Comparison of ENCODE assay signal across 1 cellular context in genomic region chr6:24330137-24330732, GRCh38.
TF ChIP-seq lines count a peak whose summit lies in the region.

No MANE protein-coding gene starts in this region.

TF ChIP-seq in HepG2, 621 proteins besides CTCF, POLR2A, EP300 and RAD21 (continued from another document and continues in another):
- TF ChIP-seq, protein P1, sequence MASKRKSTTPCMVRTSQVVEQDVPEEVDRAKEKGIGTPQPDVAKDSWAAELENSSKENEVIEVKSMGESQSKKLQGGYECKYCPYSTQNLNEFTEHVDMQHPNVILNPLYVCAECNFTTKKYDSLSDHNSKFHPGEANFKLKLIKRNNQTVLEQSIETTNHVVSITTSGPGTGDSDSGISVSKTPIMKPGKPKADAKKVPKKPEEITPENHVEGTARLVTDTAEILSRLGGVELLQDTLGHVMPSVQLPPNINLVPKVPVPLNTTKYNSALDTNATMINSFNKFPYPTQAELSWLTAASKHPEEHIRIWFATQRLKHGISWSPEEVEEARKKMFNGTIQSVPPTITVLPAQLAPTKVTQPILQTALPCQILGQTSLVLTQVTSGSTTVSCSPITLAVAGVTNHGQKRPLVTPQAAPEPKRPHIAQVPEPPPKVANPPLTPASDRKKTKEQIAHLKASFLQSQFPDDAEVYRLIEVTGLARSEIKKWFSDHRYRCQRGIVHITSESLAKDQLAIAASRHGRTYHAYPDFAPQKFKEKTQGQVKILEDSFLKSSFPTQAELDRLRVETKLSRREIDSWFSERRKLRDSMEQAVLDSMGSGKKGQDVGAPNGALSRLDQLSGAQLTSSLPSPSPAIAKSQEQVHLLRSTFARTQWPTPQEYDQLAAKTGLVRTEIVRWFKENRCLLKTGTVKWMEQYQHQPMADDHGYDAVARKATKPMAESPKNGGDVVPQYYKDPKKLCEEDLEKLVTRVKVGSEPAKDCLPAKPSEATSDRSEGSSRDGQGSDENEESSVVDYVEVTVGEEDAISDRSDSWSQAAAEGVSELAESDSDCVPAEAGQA (IDR thresholded peaks at IDR 0.05; ENCODE audit: low read depth), result no peak
- TF ChIP-seq, protein P1 (CRISPR knock-in tag; IDR thresholded peaks at IDR 0.05; ENCODE audit: borderline replicate concordance), result no peak
- no peak for TF ChIP-seq THAP9 (CRISPR knock-in tag; IDR thresholded peaks at IDR 0.05; ENCODE audit: borderline replicate concordance)
- peak; percentile 74; the same call in 1 of the 2 replicates for TF ChIP-seq ZNF512B (CRISPR knock-in tag; IDR thresholded peaks at IDR 0.05; ENCODE audit: borderline replicate concordance)
- no peak for TF ChIP-seq KLF13 (CRISPR knock-in tag; IDR thresholded peaks at IDR 0.05)
- TF ChIP-seq ETS1 (CRISPR knock-in tag; IDR thresholded peaks at IDR 0.05), result no peak
- TF ChIP-seq, protein P2, sequence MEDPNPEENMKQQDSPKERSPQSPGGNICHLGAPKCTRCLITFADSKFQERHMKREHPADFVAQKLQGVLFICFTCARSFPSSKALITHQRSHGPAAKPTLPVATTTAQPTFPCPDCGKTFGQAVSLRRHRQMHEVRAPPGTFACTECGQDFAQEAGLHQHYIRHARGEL (CRISPR knock-in tag; IDR thresholded peaks at IDR 0.05), result no peak
- TF ChIP-seq TMF1 (CRISPR knock-in tag; IDR thresholded peaks at IDR 0.05; ENCODE audit: low read depth), result no peak
- no peak for TF ChIP-seq IKZF4 (CRISPR knock-in tag; IDR thresholded peaks at IDR 0.05; ENCODE audit: borderline replicate concordance, low read depth, not compliant biosample characterization)
- peak; percentile 94 for TF ChIP-seq HHEX (CRISPR knock-in tag; IDR thresholded peaks at IDR 0.05)
- TF ChIP-seq DNMT3B (CRISPR knock-in tag; conservative IDR thresholded peaks at IDR 0.05), result no peak
- TF ChIP-seq, protein P3, sequence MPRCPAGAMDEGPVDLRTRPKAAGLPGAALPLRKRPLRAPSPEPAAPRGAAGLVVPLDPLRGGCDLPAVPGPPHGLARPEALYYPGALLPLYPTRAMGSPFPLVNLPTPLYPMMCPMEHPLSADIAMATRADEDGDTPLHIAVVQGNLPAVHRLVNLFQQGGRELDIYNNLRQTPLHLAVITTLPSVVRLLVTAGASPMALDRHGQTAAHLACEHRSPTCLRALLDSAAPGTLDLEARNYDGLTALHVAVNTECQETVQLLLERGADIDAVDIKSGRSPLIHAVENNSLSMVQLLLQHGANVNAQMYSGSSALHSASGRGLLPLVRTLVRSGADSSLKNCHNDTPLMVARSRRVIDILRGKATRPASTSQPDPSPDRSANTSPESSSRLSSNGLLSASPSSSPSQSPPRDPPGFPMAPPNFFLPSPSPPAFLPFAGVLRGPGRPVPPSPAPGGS (CRISPR knock-in tag; IDR thresholded peaks at IDR 0.05), result 0 out of 2 replicates have a peak, but pooled peaks have one; percentile 18
- 0 out of 2 replicates have a peak, but pooled peaks have one; percentile 49 for TF ChIP-seq SSRP1 (CRISPR knock-in tag; IDR thresholded peaks at IDR 0.05)
- TF ChIP-seq KAT2B (IDR thresholded peaks at IDR 0.05; ENCODE audit: borderline replicate concordance, low read depth, low read length), result no peak
- no peak for TF ChIP-seq NFE2L1 (CRISPR knock-in tag; IDR thresholded peaks at IDR 0.05; ENCODE audit: borderline replicate concordance)
- TF ChIP-seq ZNF782 (CRISPR knock-in tag; IDR thresholded peaks at IDR 0.05; ENCODE audit: borderline replicate concordance), result no peak
- no peak for TF ChIP-seq WIZ (CRISPR knock-in tag; IDR thresholded peaks at IDR 0.05)
- peak; percentile 63; the same call in 1 of the 2 replicates for TF ChIP-seq SALL1 (CRISPR knock-in tag; IDR thresholded peaks at IDR 0.05)
- TF ChIP-seq ARID5B (CRISPR knock-in tag; IDR thresholded peaks at IDR 0.05), result peak; percentile 99
- TF ChIP-seq ZNF607 (CRISPR knock-in tag; IDR thresholded peaks at IDR 0.05; ENCODE audit: borderline replicate concordance), result no peak
- TF ChIP-seq SNAPC4 (CRISPR knock-in tag; IDR thresholded peaks at IDR 0.05), result no peak
- no peak; the same call in 1 of the 2 replicates for TF ChIP-seq DDIT3 (CRISPR knock-in tag; IDR thresholded peaks at IDR 0.05)
- TF ChIP-seq, protein P4, sequence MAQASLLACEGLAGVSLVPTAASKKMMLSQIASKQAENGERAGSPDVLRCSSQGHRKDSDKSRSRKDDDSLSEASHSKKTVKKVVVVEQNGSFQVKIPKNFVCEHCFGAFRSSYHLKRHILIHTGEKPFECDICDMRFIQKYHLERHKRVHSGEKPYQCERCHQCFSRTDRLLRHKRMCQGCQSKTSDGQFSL (CRISPR knock-in tag; IDR thresholded peaks at IDR 0.05), result no peak
- peak; percentile 75; the same call in 1 of the 2 replicates for TF ChIP-seq KLF9 (CRISPR knock-in tag; IDR thresholded peaks at IDR 0.05; ENCODE audit: low read depth)
- peak; percentile 78; the same call in 1 of the 2 replicates for TF ChIP-seq EHMT2 (IDR thresholded peaks at IDR 0.05; ENCODE audit: borderline replicate concordance, low read depth, low read length)
